In the genomic region with DNA sequence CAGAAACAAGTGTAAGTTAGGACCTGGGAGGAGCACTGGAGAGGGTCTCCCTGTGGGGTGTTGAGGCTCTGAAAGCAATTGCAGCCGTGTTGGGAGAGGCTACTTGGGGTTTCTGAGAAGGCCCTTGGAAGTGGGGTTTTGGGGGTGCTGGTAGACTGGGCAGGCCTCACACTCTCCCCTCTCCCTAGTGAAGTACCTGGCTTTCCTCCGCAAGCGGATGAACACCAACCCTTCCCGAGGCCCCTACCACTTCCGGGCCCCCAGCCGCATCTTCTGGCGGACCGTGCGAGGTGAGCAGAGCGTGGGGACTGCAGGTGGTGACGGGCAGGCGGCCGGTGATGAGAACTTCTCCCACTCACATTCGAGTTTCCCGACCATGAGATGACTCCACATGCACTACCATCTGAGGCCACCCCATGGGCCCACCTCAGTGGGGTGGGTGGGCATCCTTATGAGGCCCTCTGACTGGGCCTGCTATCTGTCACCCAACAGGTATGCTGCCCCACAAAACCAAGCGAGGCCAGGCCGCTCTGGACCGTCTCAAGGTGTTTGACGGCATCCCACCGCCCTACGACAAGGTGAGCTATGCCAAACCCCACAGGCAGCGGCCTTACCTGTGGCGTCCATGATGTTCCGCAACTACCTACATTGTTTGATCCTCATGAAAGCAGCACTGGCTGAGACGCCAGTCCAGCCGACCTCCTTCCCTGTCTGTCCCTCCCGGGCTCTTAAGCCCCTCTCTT, we compare ENCODE assay signal across 6 cellular contexts.
DNase-seq lines count a peak whose midpoint lies in the region; TF ChIP-seq lines count a peak whose summit lies in the region.
"Had no signal": no experiment of that assay in that cellular context is flagged by ENCODE, and none has a peak within 500 bp of the region (broad histone marks: within the 10 kb centered on the region; RNA-seq: fewer than 3 reads in every experiment).

No MANE protein-coding gene starts in this region.

- TF ChIP-seq CTCF in GM12875 (IDR thresholded peaks at IDR 0.05; ENCODE audit: borderline replicate concordance, insufficient read depth, low read depth, low read length), result no peak

- H3K4me3 ChIP-seq in GM12875 (ENCODE audit: low read depth, low read length) (peak overlapping the region; percentile 85), duodenal mucosa (ENCODE audit: low read depth in 1 of 2, low read length in 2 of 2) (peak overlapping the region; percentile 97 to 99)
- H3K4me3 ChIP-seq: ovary had no signal

- peaks cover 40 to 41% of the 10 kb centered on the region in 2 donors for H3K36me3 ChIP-seq in duodenal mucosa (ENCODE audit: control insufficient read depth in 1 of 2, insufficient read depth in 2 of 2, low read length in 2 of 2)
- H3K36me3 ChIP-seq: ovary had no signal

- H3K4me1 ChIP-seq in duodenal mucosa (ENCODE audit: control insufficient read depth in 1 of 2, insufficient read depth in 2 of 2, low read length in 2 of 2), result peaks cover 31 to 32% of the 10 kb centered on the region in 2 donors

- H3K27ac ChIP-seq in duodenal mucosa (ENCODE audit: low read depth, low read length), result peak overlapping the region; percentile 15

- DNase-seq in islet precursor cell, result no peak
- DNase-seq in pons (ENCODE audit: low spot score), result no peak
- DNase-seq: SHP77 treated with DMSO at 0.1 percent for 48 hours had no signal

- no peaks in the 10 kb centered on the region for H3K27me3 ChIP-seq in duodenal mucosa (ENCODE audit: control insufficient read depth in 1 of 2, insufficient read depth in 2 of 2, low read length in 2 of 2)
- H3K27me3 ChIP-seq: ovary had no signal

- no peaks in the 10 kb centered on the region for H3K9me3 ChIP-seq in duodenal mucosa (ENCODE audit: control insufficient read depth in 1 of 2, low read length in 2 of 2)
- H3K9me3 ChIP-seq: ovary had no signal

- H3K9ac ChIP-seq in duodenal mucosa (ENCODE audit: low read depth in 1 of 2, low read length in 2 of 2), result peak overlapping the region; percentile 90 to 99
